Comparison of ENCODE assay signal across 14 cellular contexts in the genomic region with DNA sequence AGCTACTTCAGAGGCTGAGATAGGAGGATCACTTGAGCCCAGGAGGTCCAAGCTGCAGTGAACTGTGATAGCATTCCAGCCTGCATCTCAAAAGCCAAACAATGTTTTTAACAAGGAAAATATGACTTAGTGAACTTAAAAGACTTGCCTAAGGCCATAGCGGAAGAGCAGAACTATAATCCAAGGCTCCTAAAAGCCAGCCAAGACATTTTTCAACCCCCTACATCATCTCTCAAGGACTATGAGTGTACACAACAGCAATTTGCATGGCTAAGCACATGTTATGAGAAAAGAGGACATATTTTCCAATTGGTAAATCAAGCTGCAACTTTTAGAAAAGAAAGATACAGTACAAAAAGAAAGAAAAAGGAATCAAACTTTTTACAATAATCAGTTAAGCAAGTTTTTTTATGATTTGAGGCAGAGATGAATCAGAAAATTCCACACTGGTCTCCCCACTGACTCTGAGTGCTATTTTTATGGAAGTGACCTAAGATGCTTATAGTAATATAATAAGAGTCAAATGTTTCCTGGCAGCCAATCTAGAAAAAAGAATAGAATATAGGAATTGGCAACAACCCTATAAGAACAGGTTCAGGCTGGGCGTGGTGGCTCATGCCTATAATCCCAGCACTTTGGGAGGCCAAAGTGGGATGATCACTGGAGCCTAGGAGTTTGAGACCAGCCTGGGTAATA. TPM values are rescaled to one million over a fixed set of nuclear protein-coding genes. Genes with fewer than 3 reads are reported as not detected.
DNase-seq lines count a peak whose midpoint lies in the region; ATAC-seq and TF ChIP-seq lines count a peak whose summit lies in the region.
"Had no signal": no experiment of that assay in that cellular context is flagged by ENCODE, and none has a peak within 500 bp of the region (broad histone marks: within the 10 kb centered on the region; RNA-seq: fewer than 3 reads in every experiment).

No MANE protein-coding gene starts in this region.

- H3K4me1 ChIP-seq in RWPE2 (ENCODE audit: insufficient read depth, poor library complexity, severe bottlenecking) (no peaks in the 10 kb centered on the region), sigmoid colon (no peaks in the 10 kb centered on the region)
- H3K4me1 ChIP-seq: body of pancreas had no signal

- 76 to 80% methylated on average over 2 of the region's 2 CpGs for WGBS in sigmoid colon, 2 donors

- 0 out of 3 replicates have a peak, but pooled peaks have one; percentile 25 for ATAC-seq in RWPE2 (ENCODE audit: low read depth)
- ATAC-seq in HG02610 (IDR thresholded peaks at IDR 0.05; ENCODE audit: unreplicated experiment): no peak
- ATAC-seq: body of pancreas had no signal

- H3K27me3 ChIP-seq in RWPE2 (ENCODE audit: insufficient read depth, poor library complexity, severe bottlenecking) (no peaks in the 10 kb centered on the region), sigmoid colon (no peaks in the 10 kb centered on the region)
- H3K27me3 ChIP-seq: body of pancreas, spleen had no signal

- TF ChIP-seq EP300 in sigmoid colon (IDR thresholded peaks at IDR 0.05): no peak

- H3K27ac ChIP-seq in RWPE2 (ENCODE audit: poor library complexity, severe bottlenecking): peak overlapping the region; percentile 23
- H3K27ac ChIP-seq in sigmoid colon: peak overlapping the region; percentile 17 to 68 (median 54)
- H3K27ac ChIP-seq: body of pancreas, spleen had no signal

- no peaks in the 10 kb centered on the region for H3K36me3 ChIP-seq in RWPE2 (ENCODE audit: low read depth)
- no peaks in the 10 kb centered on the region for H3K36me3 ChIP-seq in sigmoid colon
- H3K36me3 ChIP-seq: spleen had no signal

- intact Hi-C loops in sigmoid colon (cut with DNase I): no loop called here

- H3K4me3 ChIP-seq in RWPE2 (ENCODE audit: severe bottlenecking) (no peak overlapping the region), fibroblast of pulmonary artery (replicated peaks; ENCODE audit: low read depth, low read length) (no peak overlapping the region), sigmoid colon (no peak overlapping the region)
- H3K4me3 ChIP-seq: body of pancreas, spleen had no signal

- no peak for TF ChIP-seq CTCF in RWPE2 (IDR thresholded peaks at IDR 0.05; ENCODE audit: poor library complexity, severe bottlenecking)
- no peak for TF ChIP-seq CTCF in fibroblast of pulmonary artery (IDR thresholded peaks at IDR 0.05; ENCODE audit: low read length, missing control alignments)
- TF ChIP-seq CTCF in sigmoid colon (IDR thresholded peaks at IDR 0.05): no peak

- H3K9me3 ChIP-seq in RWPE2 (ENCODE audit: severe bottlenecking) (no peaks in the 10 kb centered on the region), sigmoid colon (no peaks in the 10 kb centered on the region)
- H3K9me3 ChIP-seq: body of pancreas, spleen had no signal

- DNase-seq in AG20443 (ENCODE audit: low spot score) (peak; percentile 60), RWPE2 (ENCODE audit: low spot score) (no peak), fibroblast of pulmonary artery (ENCODE audit: low read depth) (peak; percentile 43), sigmoid colon (no peak), cerebellar cortex (ENCODE audit: low spot score) (no peak), UCSD-AML1 (lab: John Stamatoyannopoulos, UW; ENCODE audit: unreplicated experiment) (no peak), middle frontal gyrus (ENCODE audit: extremely low spot score, low spot score) (no peak)
- DNase-seq: activated CD8-positive, alpha-beta memory T cell treated with anti-CD3 and anti-CD28 coated beads, Interleukin-2, amount 50 U/mL, for 4 hours; body of pancreas; CD8-positive, alpha-beta memory T cell; NCI-H1092; NCI-H510A; spleen had no signal

- no peak for TF ChIP-seq POLR2A in sigmoid colon (IDR thresholded peaks at IDR 0.05)

RNA-seq across cellular contexts. Expression of a gene that starts 9.8 kb away (rescaled TPM):
- total RNA-seq in sigmoid colon: 10 to 100 TPM; 32.6 to 63.1 (median 51.3) TPM
- 10 to 100 TPM; 18.0 to 28.7 (median 25.6) TPM for polyA plus RNA-seq in sigmoid colon

RNA-seq across cellular contexts. Expression of a gene that starts 30.1 kb away (rescaled TPM):
- total RNA-seq in sigmoid colon: 100 to 1,000 TPM; 321 to 371 (median 343) TPM
- polyA plus RNA-seq in sigmoid colon: 1,000 to 10,000 TPM in 1 of 3 donors, 100 to 1,000 TPM in 2; 775 to 1,356 (median 840) TPM

Comparison
In these comparisons a context has a peak if more than half of its experiments do, and no peak if none do; other contexts are left out.
1. DNase-seq: peak in AG20443 (single experiment) and fibroblast of pulmonary artery (single experiment); none in RWPE2 (single experiment), sigmoid colon (single experiment), cerebellar cortex (single experiment), UCSD-AML1 (single experiment) and middle frontal gyrus (single experiment).